33 cellular contexts compared by ENCODE assay signal in genomic region chr5:35073168-35073567, GRCh38. TPM values are rescaled to one million over a fixed set of nuclear protein-coding genes. Genes with fewer than 3 reads are reported as not detected.
"Had no signal": no experiment of that assay in that cellular context is flagged by ENCODE, and none has a peak within 500 bp of the region (broad histone marks: within the 10 kb centered on the region; RNA-seq: fewer than 3 reads in every experiment).

No MANE protein-coding gene starts in this region.

- DNase-seq: heart right ventricle; islet precursor cell; left ventricle myocardium superior; lower lobe of right lung; mammary epithelial cell; mesenchymal stem cell; naive B cell; natural killer cell; pancreas; posterior cingulate gyrus; retina; right cardiac atrium; sigmoid colon; stimulated activated CD4-positive, alpha-beta T cell treated with anti-CD3 and anti-CD28 coated beads, Interleukin-1b, Interleukin-23, amount 100 ng/mL, for 48 hours; stimulated activated CD4-positive, alpha-beta T cell treated with anti-CD3 and anti-CD28 coated beads, Interleukin-2, amount 100 ng/mL, for 48 hours; stimulated activated CD4-positive, alpha-beta T cell treated with anti-CD3 and anti-CD28 coated beads, Interleukin-4, amount 100 ng/mL, for 4 hours; stimulated activated CD8-positive, alpha-beta memory T cell treated with anti-CD3 and anti-CD28 coated beads, Interleukin-4, amount 100 ng/mL, for 48 hours; stimulated activated naive CD4-positive, alpha-beta T cell treated with Interleukin-2 at 50 U/mL for 16 hours; stimulated activated naive CD8-positive, alpha-beta T cell treated with anti-CD3 and anti-CD28 coated beads, Interleukin-15, amount 100 ng/mL, for 72 hours; substantia nigra; uterus had no signal

- H2AFZ ChIP-seq: hepatocyte had no signal

- H3K4me2 ChIP-seq: hepatocyte, smooth muscle cell had no signal

- H3K27ac ChIP-seq: heart right ventricle, hepatocyte, lower lobe of right lung, pancreas, prostate gland, sigmoid colon, tibial nerve, uterus had no signal

- H3K4me1 ChIP-seq: heart right ventricle, lower lobe of right lung, pancreas, prostate gland, sigmoid colon, tibial nerve, uterus had no signal

- H3K79me2 ChIP-seq: hepatocyte had no signal

- H3K27me3 ChIP-seq: heart right ventricle, hepatocyte, pancreas, sigmoid colon, tibial nerve, uterus had no signal

- H3K36me3 ChIP-seq: heart right ventricle, lower lobe of right lung, pancreas, prostate gland, sigmoid colon, tibial nerve, uterus had no signal

- ATAC-seq: heart right ventricle; left ventricle myocardium superior; lower lobe of right lung; natural killer cell; pancreas; right cardiac atrium; stimulated activated memory B cell treated with anti-CD40 and anti-IgM and Interleukin-4, amounts not matched to agents 10 μg/mL and 1 μg/mL and 100 μg/mL, for 72 hours; stimulated activated naive CD8-positive, alpha-beta T cell treated with anti-CD3 and anti-CD28 coated beads, Interleukin-15, amount 100 ng/mL, for 72 hours had no signal

- H3K4me3 ChIP-seq: heart right ventricle, hepatocyte, lower lobe of right lung, pancreas, prostate gland, sigmoid colon, smooth muscle cell, tibial nerve, uterus had no signal

- H3K9me3 ChIP-seq: lower lobe of right lung, pancreas, prostate gland, sigmoid colon, uterus had no signal

- FAIRE-seq: pancreas had no signal

RNA-seq across cellular contexts. Expression of gene AGXT2, which starts 25.4 kb away (rescaled TPM):
- total RNA-seq: heart right ventricle, kidney epithelial cell, left ventricle myocardium superior, lower lobe of right lung, mammary epithelial cell, mononuclear cell, natural killer cell, omental fat pad, pancreas, prostate gland, right cardiac atrium, sigmoid colon, skeletal muscle tissue, smooth muscle cell, temporal lobe, tibial nerve, ureter, uterus had no signal
- polyA plus RNA-seq: heart right ventricle, mammary epithelial cell, neural cell, pancreas, right cardiac atrium, sigmoid colon, smooth muscle cell had no signal
